Comparison of ENCODE assay signal across 8 cellular contexts in genomic region chr4:186726150-186726439, GRCh38. TPM values are rescaled to one million over a fixed set of nuclear protein-coding genes. Genes with fewer than 3 reads are reported as not detected.
A peak's percentile ranks its signal among the peaks of the same experiment; 100 is the strongest.
DNase-seq lines count a peak whose midpoint lies in the region; FAIRE-seq and TF ChIP-seq lines count a peak whose summit lies in the region.

No MANE protein-coding gene starts in this region.

- H3K4me1 ChIP-seq in kidney (ENCODE audit: control insufficient read depth in 1 of 2, insufficient read depth in 1 of 2, low read depth in 1 of 2, low read length in 2 of 2) (no peaks in the 10 kb centered on the region), stomach smooth muscle (ENCODE audit: control insufficient read depth, insufficient read depth, low read length) (peaks cover 14% of the 10 kb centered on the region)

- in situ Hi-C loops in astrocyte of the cerebellum (cut with HindIII; ENCODE audit: low sequenced_read_pairs), result no loop called here

- H3K9ac ChIP-seq in kidney (ENCODE audit: low read length in 2 of 2), result peak overlapping the region; percentile 50 to 93
- H3K9ac ChIP-seq in stomach smooth muscle (ENCODE audit: low read length in 2 of 2), result peak overlapping the region; percentile 76 to 87

- no peaks in the 10 kb centered on the region for H3K9me3 ChIP-seq in kidney (ENCODE audit: control insufficient read depth in 1 of 2, low read length in 2 of 2)
- no peaks in the 10 kb centered on the region for H3K9me3 ChIP-seq in stomach smooth muscle (ENCODE audit: control insufficient read depth in 2 of 2, low read length in 2 of 2)

- DNase-seq in DMS53 treated with DMSO at 0.1 percent for 48 hours (lab: John Stamatoyannopoulos, UW; ENCODE audit: unreplicated experiment), result peak; percentile 44
- no peak for DNase-seq in DMS53 (lab: John Stamatoyannopoulos, UW)
- DNase-seq in astrocyte of the cerebellum (ENCODE audit: low read depth), result no peak
- no peak for DNase-seq in kidney
- DNase-seq in NCI-H2107 (lab: John Stamatoyannopoulos, UW), result no peak
- no peak for DNase-seq in activated CD4-positive, CD25-positive, alpha-beta regulatory T cell (lab: John Stamatoyannopoulos, UW)
- no peak for DNase-seq in NAMALWA (ENCODE audit: low spot score)

- no peaks in the 10 kb centered on the region for H3K36me3 ChIP-seq in kidney (ENCODE audit: control insufficient read depth in 1 of 2, insufficient read depth in 2 of 2, low read length in 2 of 2)
- no peaks in the 10 kb centered on the region for H3K36me3 ChIP-seq in stomach smooth muscle (ENCODE audit: control insufficient read depth in 2 of 2, insufficient read depth in 2 of 2, low read length in 2 of 2)

- no peak for FAIRE-seq in kidney (lab: Jason Lieb, UNC)

- intact Hi-C loops in kidney (cut with DNase I), result no loop called here

- TF ChIP-seq CTCF in astrocyte of the cerebellum (IDR thresholded peaks at IDR 0.05; ENCODE audit: low read depth, low read length, missing control alignments) (no peak), kidney (IDR thresholded peaks at IDR 0.05; ENCODE audit: borderline replicate concordance, extremely low read depth, insufficient read depth) (no peak)

- H3K4me3 ChIP-seq in astrocyte of the cerebellum (ENCODE audit: low read depth, low read length), result peak overlapping the region; percentile 97
- peak overlapping the region; percentile 61 to 92 for H3K4me3 ChIP-seq in kidney (ENCODE audit: low read length in 2 of 2)
- H3K4me3 ChIP-seq in stomach smooth muscle (ENCODE audit: low read length in 2 of 2), result peak overlapping the region; percentile 88 to 91

- H3K27ac ChIP-seq in kidney (ENCODE audit: low read depth in 2 of 2, low read length in 2 of 2) (peak overlapping the region; percentile 81 to 90), stomach smooth muscle (ENCODE audit: low read length) (peak overlapping the region; percentile 78)

- no peaks in the 10 kb centered on the region for H3K27me3 ChIP-seq in stomach smooth muscle (ENCODE audit: control insufficient read depth in 1 of 2, insufficient read depth in 2 of 2, low read length in 2 of 2)

RNA-seq across cellular contexts. Expression of gene FAT1, which starts 2.4 kb away (rescaled TPM):
- total RNA-seq in kidney, result 254 TPM
- 62.2 TPM for polyA plus RNA-seq in kidney (ENCODE audit: insufficient read depth, low read depth, low replicate concordance)
